In genomic region chr2:70948350-70949003, GRCh38 we compare ENCODE assay signal across 8 cellular contexts. TPM values are rescaled to one million over a fixed set of nuclear protein-coding genes. Genes with fewer than 3 reads are reported as not detected.
DNase-seq lines count a peak whose midpoint lies in the region; ATAC-seq, FAIRE-seq and TF ChIP-seq lines count a peak whose summit lies in the region.

No MANE protein-coding gene starts in this region.

- H3K27ac Mint-ChIP-seq in endodermal cell = no peak overlapping the region

- POLR2A ChIA-PET in A549 (lab: Yijun Ruan, JAX) = interaction anchor here (1.0 kb wide), 1 partner anchor 77 kb away, joined by 4 read pairs; no protein-coding TSS in a partner anchor

- no peak for FAIRE-seq in A549 (lab: Jason Lieb, UNC)

- peaks cover 13% of the 10 kb centered on the region; the same call in 2 of the 3 replicates for H3K4me1 ChIP-seq in A549
- no peaks in the 10 kb centered on the region for H3K4me1 ChIP-seq in endodermal cell (ENCODE audit: control insufficient read depth, insufficient read depth, low read length)
- peaks cover 3% of the 10 kb centered on the region for H3K4me1 ChIP-seq in mucosa of descending colon (ENCODE audit: low read depth)

- TF ChIP-seq EP300 in A549 (IDR thresholded peaks at IDR 0.05) = no peak

- no peaks in the 10 kb centered on the region for H3K36me3 ChIP-seq in endodermal cell (ENCODE audit: control insufficient read depth, insufficient read depth, low read length)
- no peaks in the 10 kb centered on the region for H3K36me3 ChIP-seq in mucosa of descending colon (ENCODE audit: low read depth)

- no peak overlapping the region for H3K9ac ChIP-seq in endodermal cell (ENCODE audit: extremely low read depth, low read length, poor library complexity, severe bottlenecking)

- H3K4me1 Mint-ChIP-seq in endodermal cell = peaks cover 6% of the 10 kb centered on the region

- peak overlapping the region; percentile 12 to 76; a peak in 5 of 6 replicates for H3K27ac ChIP-seq in A549
- no peak overlapping the region for H3K27ac ChIP-seq in endodermal cell (ENCODE audit: low read depth, low read length)

- DNase-seq in A549 (ENCODE audit: low read depth in 1 of 2, low spot score in 1 of 2) = peak; percentile 77 to 79
- DNase-seq in GM13977 (ENCODE audit: low spot score) = peak; percentile 83
- peak; percentile 91 for DNase-seq in NCI-H82 (lab: John Stamatoyannopoulos, UW)
- peak; percentile 55 to 62 for DNase-seq in activated CD8-positive, alpha-beta memory T cell treated with anti-CD3 and anti-CD28 coated beads for 4 hours (ENCODE audit: low read depth in 2 of 2)
- DNase-seq in endodermal cell = peak; percentile 94
- peak; percentile 66 to 84 (median 80) for DNase-seq in mucosa of descending colon
- DNase-seq in stimulated activated CD8-positive, alpha-beta memory T cell treated with anti-CD3 and anti-CD28 coated beads, Interleukin-2, amount 100 ng/mL, for 1 hour (ENCODE audit: low read depth in 2 of 2) = peak; percentile 45 to 54

- no peaks in the 10 kb centered on the region for H3K36me3 Mint-ChIP-seq in endodermal cell (ENCODE audit: low read depth)

- in situ Hi-C loops in GM13977 (cut with MboI; ENCODE audit: low pct_unique_long_range_greater_than_20kb, low sequenced_read_pairs, unreplicated experiment) = no loop called here

- H3K4me3 ChIP-seq in A549 (peak overlapping the region; percentile 4), endodermal cell (ENCODE audit: low read length) (no peak overlapping the region), mucosa of descending colon (no peak overlapping the region)

- TF ChIP-seq RAD21 in A549 (conservative IDR thresholded peaks at IDR 0.05 in 1 of 2, IDR thresholded peaks at IDR 0.05 in 1 of 2) = peak; percentile 56 to 57

- WGBS in A549 (ENCODE audit: missing lambda C conversion rate) = 11% methylated on average over 26 of the region's 26 CpGs
- 20 to 37% methylated on average over 5 to 26 of the region's 26 CpGs for whole genome bisulfite sequencing in endodermal cell (ENCODE audit: insufficient coverage in 1 of 2, insufficient read length in 1 of 2), 2 experiments

- CTCF ChIA-PET in A549 (lab: Yijun Ruan, JAX) = interaction anchor here (0.6 to 18.9 kb wide), 46 partner anchors 14 to 747 kb away, joined by 3 to 512 read pairs (median 5); partner anchors contain the start of genes ATP6V1B1, FAM136A and FIGLA

- H3K27me3 ChIP-seq in endodermal cell (ENCODE audit: control insufficient read depth, insufficient read depth, low read length, poor library complexity, severe bottlenecking) = peaks cover 64% of the 10 kb centered on the region

- peak overlapping the region; percentile 71 for H3K4me2 ChIP-seq in A549

- peaks cover 79% of the 10 kb centered on the region for H3K27me3 Mint-ChIP-seq in endodermal cell (ENCODE audit: insufficient read depth)

- intact Hi-C loops in mucosa of descending colon (cut with DNase I, micrococcal nuclease) = loop anchor here in 1 of 2 donors (5.0 kb wide), 1 partner anchor 86 kb away; no protein-coding TSS in a partner anchor

- H3K4me3 Mint-ChIP-seq in endodermal cell = peak overlapping the region; percentile 20

- peak; percentile 4; the same call in 1 of the 2 replicates for TF ChIP-seq POLR2A in A549 (IDR thresholded peaks at IDR 0.05; ENCODE audit: low read length)

- ATAC-seq in A549 (peak; percentile 94 to 98), HG03432 (IDR thresholded peaks at IDR 0.05; ENCODE audit: unreplicated experiment) (peak; percentile 91), mucosa of descending colon (peak; percentile 89)

- TF ChIP-seq CTCF in A549 (IDR thresholded peaks at IDR 0.05) (peak; percentile 86), GM13977 (IDR thresholded peaks at IDR 0.05; ENCODE audit: extremely low read depth, insufficient read depth, missing control alignments) (peak; percentile 81), endodermal cell (conservative IDR thresholded peaks at IDR 0.05) (peak; percentile 97), mucosa of descending colon (IDR thresholded peaks at IDR 0.05) (peak; percentile 76)

- no peaks in the 10 kb centered on the region for H3K9me3 Mint-ChIP-seq in endodermal cell

- H3K9me3 ChIP-seq in A549 = no peaks in the 10 kb centered on the region
- H3K9me3 ChIP-seq in endodermal cell (ENCODE audit: control insufficient read depth, low read length) = no peaks in the 10 kb centered on the region
- no peaks in the 10 kb centered on the region for H3K9me3 ChIP-seq in mucosa of descending colon

TF ChIP-seq in A549, 52 proteins besides CTCF, POLR2A, EP300 and RAD21:
- TF ChIP-seq SMC3 (IDR thresholded peaks at IDR 0.05) (peak; percentile 87), MAFK (IDR thresholded peaks at IDR 0.05; ENCODE audit: partially characterized antibody) (no peak), TFCP2L1 (CRISPR knock-in tag; IDR thresholded peaks at IDR 0.05) (no peak), E2F6 (IDR thresholded peaks at IDR 0.05; ENCODE audit: borderline replicate concordance, low read depth) (peak; percentile 44; the same call in 1 of the 2 replicates), CBX2 (IDR thresholded peaks at IDR 0.05; ENCODE audit: borderline replicate concordance, low read depth) (no peak), CEBPB (IDR thresholded peaks at IDR 0.05) (no peak), MAX (IDR thresholded peaks at IDR 0.05) (peak; percentile 80)

RNA-seq across cellular contexts. Expression of gene ATP6V1B1, which starts 12.8 kb away (rescaled TPM):
- polyA plus RNA-seq in A549 (2011; rRNA removed) (1.9 and 3.2 TPM in 2 replicates), A549 (2017; fragmentation: RNase III; extraction: RNeasy Plus Mini Kit Qiagen cat#74134 plus additional on column Dnase treatment) (2.5 to 2.8 TPM (median 2.7 TPM) in 3 replicates)
- 2.1 and 2.2 TPM in 2 replicates for polyA plus RNA-seq in A549 (2012; cell fraction: cytosol; rRNA removed)
- polyA plus RNA-seq in A549 (2012; cell fraction: nucleus; rRNA removed) = 25.8 and 27.3 TPM in 2 replicates
- polyA minus RNA-seq in A549 (2011; rRNA and poly(A)+ RNA removed) = 0.58 and 3.0 TPM in 2 replicates
- total RNA-seq in endodermal cell (not detected), mucosa of descending colon (not detected)
- 1.1 TPM for polyA plus RNA-seq in endodermal cell (2013, experiment 1 of 2)
- 0.79 TPM for polyA plus RNA-seq in endodermal cell (2013, experiment 2 of 2)

RNA-seq across cellular contexts. Expression of gene ANKRD53, which starts 30.0 kb away (rescaled TPM):
- polyA plus RNA-seq in A549 (2011; rRNA removed) (not detected in 2 replicates), A549 (2017; fragmentation: RNase III; extraction: RNeasy Plus Mini Kit Qiagen cat#74134 plus additional on column Dnase treatment) (not detected in 3 replicates)
- polyA plus RNA-seq in A549 (2012; cell fraction: cytosol; rRNA removed) = 0.03 TPM in 1 of 2 replicates, not detected in the other
- polyA plus RNA-seq in A549 (2012; cell fraction: nucleus; rRNA removed) = 0.17 and 0.37 TPM in 2 replicates
- polyA minus RNA-seq in A549 (2011; rRNA and poly(A)+ RNA removed) = not detected in 2 replicates
- total RNA-seq in endodermal cell (under 1 TPM; 0.24 to 0.97 TPM), mucosa of descending colon (1 to 10 TPM in 1 of 3 donors, under 1 TPM in 2; 0.23 to 1.8 (median 0.75) TPM)
- polyA plus RNA-seq in endodermal cell (2013, experiment 1 of 2) = 1.1 TPM
- polyA plus RNA-seq in endodermal cell (2013, experiment 2 of 2) = 0.62 TPM

RNA-seq across cellular contexts. Expression of gene TEX261, which starts 46.2 kb away (rescaled TPM):
- polyA plus RNA-seq in A549 (2011; rRNA removed) (87.1 and 109 TPM in 2 replicates), A549 (2017; fragmentation: RNase III; extraction: RNeasy Plus Mini Kit Qiagen cat#74134 plus additional on column Dnase treatment) (71.3 to 76.3 TPM (median 73.6 TPM) in 3 replicates)
- 82.2 and 86.0 TPM in 2 replicates for polyA plus RNA-seq in A549 (2012; cell fraction: cytosol; rRNA removed)
- polyA plus RNA-seq in A549 (2012; cell fraction: nucleus; rRNA removed) = 52.7 and 65.2 TPM in 2 replicates
- polyA minus RNA-seq in A549 (2011; rRNA and poly(A)+ RNA removed) = 115 and 136 TPM in 2 replicates
- total RNA-seq in endodermal cell (10 to 100 TPM; 13.3 to 19.9 TPM), mucosa of descending colon (10 to 100 TPM; 51.0 to 63.0 (median 51.4) TPM)
- polyA plus RNA-seq in endodermal cell (2013, experiment 1 of 2) = 33.6 TPM
- 25.2 TPM for polyA plus RNA-seq in endodermal cell (2013, experiment 2 of 2)

RNA-seq across cellular contexts. Expression of gene VAX2, which starts 48.1 kb away (rescaled TPM):
- polyA plus RNA-seq in A549 (2011; rRNA removed) (1.6 and 1.8 TPM in 2 replicates), A549 (2017; fragmentation: RNase III; extraction: RNeasy Plus Mini Kit Qiagen cat#74134 plus additional on column Dnase treatment) (2.1 to 3.6 TPM (median 3.3 TPM) in 3 replicates)
- polyA plus RNA-seq in A549 (2012; cell fraction: cytosol; rRNA removed) = 2.8 and 4.6 TPM in 2 replicates
- 11.1 and 11.3 TPM in 2 replicates for polyA plus RNA-seq in A549 (2012; cell fraction: nucleus; rRNA removed)
- polyA minus RNA-seq in A549 (2011; rRNA and poly(A)+ RNA removed) = 0.78 and 0.87 TPM in 2 replicates
- total RNA-seq in endodermal cell (under 1 TPM; 0.24 to 0.40 TPM), mucosa of descending colon (under 1 TPM in 1 of 3 donors, not detected in 2; 0.47 TPM)
- 0.68 TPM for polyA plus RNA-seq in endodermal cell (2013, experiment 1 of 2)
- 0.58 TPM for polyA plus RNA-seq in endodermal cell (2013, experiment 2 of 2)
